ENCODE assay signal across 1 cellular context in genomic region chr17:45948881-45949624, GRCh38.
TF ChIP-seq lines count a peak whose summit lies in the region.

No MANE protein-coding gene starts in this region.

TF ChIP-seq in HepG2, 621 proteins besides CTCF, POLR2A, EP300 and RAD21 (continued from another document and continues in another):
- TF ChIP-seq ZNF143 (CRISPR knock-in tag; IDR thresholded peaks at IDR 0.05) (no peak), DBP (CRISPR knock-in tag; IDR thresholded peaks at IDR 0.05; ENCODE audit: not compliant biosample characterization) (no peak), PRPF4 (IDR thresholded peaks at IDR 0.05; ENCODE audit: low read depth, low read length, poor library complexity, severe bottlenecking) (no peak), ZNF558 (CRISPR knock-in tag; IDR thresholded peaks at IDR 0.05; ENCODE audit: borderline replicate concordance) (no peak), ZFP1 (CRISPR knock-in tag; IDR thresholded peaks at IDR 0.05) (no peak), ZNF780A (CRISPR knock-in tag; IDR thresholded peaks at IDR 0.05) (no peak), ATF3 (CRISPR knock-in tag; IDR thresholded peaks at IDR 0.05) (peak; percentile 77; the same call in 1 of the 2 replicates), ZNF317 (CRISPR knock-in tag; IDR thresholded peaks at IDR 0.05) (peak; percentile 76), ZNF160 (CRISPR knock-in tag; IDR thresholded peaks at IDR 0.05) (peak; percentile 78; the same call in 1 of the 2 replicates), ZNF230 (CRISPR knock-in tag; IDR thresholded peaks at IDR 0.05) (no peak), HNF4A (CRISPR knock-in tag; IDR thresholded peaks at IDR 0.05) (no peak), ZNF709 (CRISPR knock-in tag; IDR thresholded peaks at IDR 0.05) (no peak), PRDM10 (CRISPR knock-in tag; IDR thresholded peaks at IDR 0.05; ENCODE audit: low read depth) (no peak), DDIT3 (CRISPR knock-in tag; IDR thresholded peaks at IDR 0.05) (no peak), FOXP1 (IDR thresholded peaks at IDR 0.05) (no peak), FOXP1 (CRISPR knock-in tag; IDR thresholded peaks at IDR 0.05) (no peak), TFDP2 (CRISPR knock-in tag; IDR thresholded peaks at IDR 0.05) (0 out of 2 replicates have a peak, but pooled peaks have one; percentile 30), ZNF674 (CRISPR knock-in tag; IDR thresholded peaks at IDR 0.05; ENCODE audit: low read depth) (no peak), GZF1 (CRISPR knock-in tag; IDR thresholded peaks at IDR 0.05) (peak; percentile 76; the same call in 1 of the 2 replicates), NFYC (CRISPR knock-in tag; IDR thresholded peaks at IDR 0.05) (no peak; the same call in 1 of the 2 replicates), NCOA2 (CRISPR knock-in tag; IDR thresholded peaks at IDR 0.05) (no peak), MNT (IDR thresholded peaks at IDR 0.05) (no peak), TBX3 (IDR thresholded peaks at IDR 0.05; ENCODE audit: borderline replicate concordance) (no peak), ARNT2 (CRISPR knock-in tag; IDR thresholded peaks at IDR 0.05; ENCODE audit: low read depth) (0 out of 2 replicates have a peak, but pooled peaks have one; percentile 12), ZNF549 (CRISPR knock-in tag; IDR thresholded peaks at IDR 0.05) (no peak), ZNF879 (CRISPR knock-in tag; IDR thresholded peaks at IDR 0.05) (no peak), ZNF788 (CRISPR knock-in tag; IDR thresholded peaks at IDR 0.05; ENCODE audit: borderline replicate concordance) (peak; percentile 43; the same call in 1 of the 2 replicates), GPBP1L1 (CRISPR knock-in tag; IDR thresholded peaks at IDR 0.05) (no peak), CREM (IDR thresholded peaks at IDR 0.05) (no peak), CREM (CRISPR knock-in tag; IDR thresholded peaks at IDR 0.05) (no peak), ZNF468 (CRISPR knock-in tag; IDR thresholded peaks at IDR 0.05) (no peak), GTF3A (CRISPR knock-in tag; conservative IDR thresholded peaks at IDR 0.05) (no peak), ZNF343 (CRISPR knock-in tag; IDR thresholded peaks at IDR 0.05) (peak; percentile 46; the same call in 1 of the 2 replicates), ZHX2 (IDR thresholded peaks at IDR 0.05; ENCODE audit: low read depth) (no peak), ZHX2 (CRISPR knock-in tag; IDR thresholded peaks at IDR 0.05; ENCODE audit: borderline replicate concordance) (no peak), ZNF691 (CRISPR knock-in tag; IDR thresholded peaks at IDR 0.05; ENCODE audit: borderline replicate concordance, low read depth) (peak; percentile 88; the same call in 1 of the 2 replicates), ZNF235 (CRISPR knock-in tag; IDR thresholded peaks at IDR 0.05; ENCODE audit: borderline replicate concordance) (peak; percentile 66; the same call in 1 of the 2 replicates), NFKBIZ (CRISPR knock-in tag; IDR thresholded peaks at IDR 0.05) (peak; percentile 58; the same call in 1 of the 2 replicates), ZNF644 (CRISPR knock-in tag; IDR thresholded peaks at IDR 0.05; ENCODE audit: low read depth) (0 out of 2 replicates have a peak, but pooled peaks have one; percentile 18), CCDC6 (CRISPR knock-in tag; IDR thresholded peaks at IDR 0.05) (no peak), ZNF772 (CRISPR knock-in tag; IDR thresholded peaks at IDR 0.05) (peak; percentile 61; the same call in 1 of the 2 replicates)
